Comparison of ENCODE assay signal across 19 cellular contexts in the genomic region with DNA sequence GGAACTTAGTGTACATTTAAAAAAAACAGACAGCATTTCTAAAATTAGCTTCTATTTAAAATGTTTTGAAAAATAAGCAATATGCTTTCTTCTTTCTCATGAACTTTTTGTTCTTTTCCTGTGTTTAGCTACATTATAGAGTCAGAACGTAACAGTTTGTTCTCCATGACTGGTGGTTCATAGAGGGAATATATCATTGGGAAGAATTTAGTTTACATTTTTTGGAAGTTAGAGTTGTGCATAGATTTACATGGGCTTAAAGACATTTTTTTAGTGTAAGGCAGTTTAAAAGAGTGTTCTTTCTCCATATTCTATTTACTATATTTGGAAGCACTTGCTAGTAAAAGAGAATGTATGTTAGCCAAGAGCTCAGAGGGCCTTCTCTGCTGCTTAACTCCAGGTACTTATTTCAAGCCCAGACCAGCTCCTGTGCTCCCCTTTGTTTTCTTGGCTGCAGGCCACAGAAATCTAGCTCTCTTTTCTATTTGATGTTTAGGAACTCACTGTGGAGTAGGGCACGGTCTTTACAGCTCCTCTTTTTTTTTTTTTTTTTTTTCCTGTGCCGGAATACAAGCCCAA. TPM values are rescaled to one million over a fixed set of nuclear protein-coding genes. Genes with fewer than 3 reads are reported as not detected.
DNase-seq lines count a peak whose midpoint lies in the region; ATAC-seq and TF ChIP-seq lines count a peak whose summit lies in the region.
"Had no signal": no experiment of that assay in that cellular context is flagged by ENCODE, and none has a peak within 500 bp of the region (broad histone marks: within the 10 kb centered on the region; RNA-seq: fewer than 3 reads in every experiment).

No MANE protein-coding gene starts in this region.

- no peaks in the 10 kb centered on the region for H3K9me3 ChIP-seq in sigmoid colon
- no peaks in the 10 kb centered on the region for H3K9me3 ChIP-seq in aorta (ENCODE audit: control insufficient read depth, low read length)

- WGBS in sigmoid colon, 2 donors = 80 to 84% methylated on average over 3 of the region's 3 CpGs
- 61 to 71% methylated on average over 3 of the region's 3 CpGs for WGBS in aorta, 2 donors

- H3K4me3 ChIP-seq in sigmoid colon (no peak overlapping the region), aorta (ENCODE audit: low read length in 2 of 2) (no peak overlapping the region)

- H3K4me1 Mint-ChIP-seq in endothelial cell (ENCODE audit: unreplicated experiment) = peaks cover 3% of the 10 kb centered on the region

- no peak for TF ChIP-seq EP300 in sigmoid colon (IDR thresholded peaks at IDR 0.05)

- H3K36me3 ChIP-seq in sigmoid colon (peaks cover 6 to 75% (median 11%) of the 10 kb centered on the region in 4 donors), aorta (ENCODE audit: control insufficient read depth in 1 of 2, insufficient read depth in 2 of 2, low read length in 1 of 2) (peaks cover 0 to 1% of the 10 kb centered on the region in 2 donors)

- H3K4me3 Mint-ChIP-seq in endothelial cell (ENCODE audit: unreplicated experiment) = peak overlapping the region; percentile 6
- H3K4me3 Mint-ChIP-seq: CD4-positive, alpha-beta memory T cell had no signal

- no peak for TF ChIP-seq POLR2A in sigmoid colon (IDR thresholded peaks at IDR 0.05)

- ATAC-seq in HG03378 (IDR thresholded peaks at IDR 0.05; ENCODE audit: unreplicated experiment) (no peak), aorta (ENCODE audit: low FRiP score) (no peak)
- ATAC-seq: SK-N-SH treated with all-trans-retinoic acid at 6 μM for 48 hours had no signal

- H3K9me3 Mint-ChIP-seq in endothelial cell (ENCODE audit: unreplicated experiment) = no peaks in the 10 kb centered on the region
- H3K9me3 Mint-ChIP-seq: CD4-positive, alpha-beta memory T cell had no signal

- H3K27me3 Mint-ChIP-seq in endothelial cell (ENCODE audit: unreplicated experiment) = no peaks in the 10 kb centered on the region
- H3K27me3 Mint-ChIP-seq: CD4-positive, alpha-beta memory T cell had no signal

- H3K36me3 Mint-ChIP-seq in endothelial cell (ENCODE audit: low read depth, unreplicated experiment) = peaks cover 19% of the 10 kb centered on the region

- DNase-seq in DMS79 treated with DMSO at 0.1 percent for 48 hours (lab: John Stamatoyannopoulos, UW) = peak; percentile 72
- DNase-seq in NCI-H1105 treated with DMSO at 0.1 percent for 48 hours (lab: John Stamatoyannopoulos, UW) = peak; percentile 21
- no peak for DNase-seq in endothelial cell (ENCODE audit: low spot score)
- no peak for DNase-seq in sigmoid colon
- no peak for DNase-seq in NCI-H128 (lab: John Stamatoyannopoulos, UW; ENCODE audit: unreplicated experiment)
- DNase-seq in aorta = no peak
- DNase-seq: Calu3; CD4-positive, alpha-beta memory T cell; H7; KBM-7; NCI-H2081 treated with DMSO at 0.1 percent for 48 hours; NCI-H345; NCI-H526 treated with DMSO at 0.1 percent for 48 hours; OCI-M1; SHP77 treated with DMSO at 0.1 percent for 48 hours had no signal

- peak overlapping the region; percentile 25 to 68 (median 62) for H3K27ac ChIP-seq in sigmoid colon
- H3K27ac ChIP-seq in aorta (ENCODE audit: low read depth in 1 of 2, low read length in 2 of 2) = no peak overlapping the region

- TF ChIP-seq CTCF in endothelial cell (IDR thresholded peaks at IDR 0.05; ENCODE audit: unreplicated experiment) = no peak
- no peak for TF ChIP-seq CTCF in sigmoid colon (IDR thresholded peaks at IDR 0.05)

- intact Hi-C loops in sigmoid colon (cut with DNase I) (no loop called here), aorta (cut with DNase I) (no loop called here)

- H3K4me1 ChIP-seq in sigmoid colon (peaks cover 0 to 28% (median 12%) of the 10 kb centered on the region in 4 donors), aorta (ENCODE audit: control insufficient read depth in 1 of 2, insufficient read depth in 2 of 2, low read length in 2 of 2) (no peaks in the 10 kb centered on the region)

- peak overlapping the region; percentile 64 for H3K27ac Mint-ChIP-seq in endothelial cell (ENCODE audit: unreplicated experiment)

- H3K27me3 ChIP-seq in sigmoid colon (no peaks in the 10 kb centered on the region), aorta (ENCODE audit: control insufficient read depth in 1 of 2, insufficient read depth in 2 of 2, low read length in 1 of 2) (no peaks in the 10 kb centered on the region)

RNA-seq across cellular contexts. Expression of a gene that starts 20.2 kb away (rescaled TPM):
- total RNA-seq in endothelial cell (ENCODE audit: unreplicated experiment) = 330 TPM
- total RNA-seq in sigmoid colon = 10 to 100 TPM; 46.7 to 58.7 (median 53.2) TPM
- polyA plus RNA-seq in sigmoid colon = 10 to 100 TPM; 43.2 to 86.4 (median 46.7) TPM
- 100 to 1,000 TPM; 107 to 120 TPM for total RNA-seq in aorta
- 10 to 100 TPM; 17.9 to 26.5 TPM for polyA plus RNA-seq in aorta

RNA-seq across cellular contexts. Expression of a gene that starts 29.0 kb away (rescaled TPM):
- 4.4 TPM for total RNA-seq in endothelial cell (ENCODE audit: unreplicated experiment)
- total RNA-seq in sigmoid colon = 10 to 100 TPM in 1 of 4 donors, 1 to 10 TPM in 3; 4.6 to 10.4 (median 6.5) TPM
- polyA plus RNA-seq in sigmoid colon = 1 to 10 TPM in 2 of 3 donors, under 1 TPM in 1; 0.92 to 2.7 (median 2.4) TPM
- 1 to 10 TPM; 3.5 to 5.6 TPM for total RNA-seq in aorta
- 1 to 10 TPM; 1.6 to 2.5 TPM for polyA plus RNA-seq in aorta

RNA-seq across cellular contexts. Expression of a gene that starts 46.7 kb away (rescaled TPM):
- 0.95 TPM for total RNA-seq in endothelial cell (ENCODE audit: unreplicated experiment)
- not detected for total RNA-seq in sigmoid colon
- not detected for polyA plus RNA-seq in sigmoid colon
- total RNA-seq in aorta = under 1 TPM in 1 of 2 donors, not detected in 1; 0.30 TPM
- polyA plus RNA-seq in aorta = not detected
- total RNA-seq: Calu3; CD4-positive, alpha-beta memory T cell; H7; RPMI7951 had no signal
- polyA plus RNA-seq: BJ had no signal

Comparison
In these comparisons a context has a peak if more than half of its experiments do, and no peak if none do; other contexts are left out.
1. DNase-seq: peak in DMS79 treated with DMSO at 0.1 percent for 48 hours (single experiment) and NCI-H1105 treated with DMSO at 0.1 percent for 48 hours (single experiment); none in endothelial cell (single experiment), sigmoid colon (single experiment), NCI-H128 (single experiment) and aorta (0 of 2).
2. H3K27ac ChIP-seq: peak in sigmoid colon (4 of 4); none in aorta (0 of 2).